8 cellular contexts compared by ENCODE assay signal in the genomic region with DNA sequence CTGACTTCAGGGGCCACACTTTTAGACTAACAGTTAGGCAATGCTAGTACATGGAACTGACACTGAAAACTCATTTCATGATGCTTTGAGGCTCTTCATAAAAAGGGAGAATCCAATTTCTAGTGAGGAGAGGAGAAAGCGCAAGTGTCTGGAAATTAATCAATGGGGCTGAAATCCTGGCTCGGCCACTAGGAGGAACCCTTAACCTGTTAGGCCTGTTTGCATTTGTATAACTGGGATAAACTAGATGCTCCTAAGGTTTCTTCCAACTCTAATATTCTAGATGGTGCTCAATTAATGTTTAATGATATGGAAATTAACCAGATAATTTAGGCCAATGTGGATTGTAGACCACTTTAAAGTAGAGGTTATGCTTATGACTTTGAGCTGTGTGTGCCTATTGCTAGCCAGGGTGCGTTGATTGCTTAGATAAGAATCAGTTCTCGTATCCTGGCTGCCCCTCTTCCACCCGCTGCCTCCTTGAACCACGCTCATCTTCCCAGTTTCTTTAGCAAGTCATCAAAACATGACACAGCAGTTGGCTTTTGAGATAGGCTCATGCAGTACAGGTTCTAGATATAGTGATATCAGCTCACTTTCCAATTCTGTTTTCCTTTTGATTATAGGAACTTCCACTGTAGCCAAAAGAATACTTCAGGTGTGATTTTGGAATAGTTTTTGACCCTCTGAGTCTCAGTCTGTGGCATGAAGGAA. TPM values are rescaled to one million over a fixed set of nuclear protein-coding genes. Genes with fewer than 3 reads are reported as not detected.
DNase-seq lines count a peak whose midpoint lies in the region; ATAC-seq and TF ChIP-seq lines count a peak whose summit lies in the region.

No MANE protein-coding gene starts in this region.

- TF ChIP-seq CTCF in endothelial cell (IDR thresholded peaks at IDR 0.05; ENCODE audit: unreplicated experiment), result peak; percentile 41
- TF ChIP-seq CTCF in testis (IDR thresholded peaks at IDR 0.05), result peak; percentile 37 to 58 (median 55)

- no peaks in the 10 kb centered on the region for H3K9me3 ChIP-seq in testis

- H3K4me3 Mint-ChIP-seq in activated naive CD4-positive, alpha-beta T cell treated with anti-CD3 and anti-CD28 coated beads for 36 hours, result no peak overlapping the region
- no peak overlapping the region for H3K4me3 Mint-ChIP-seq in endothelial cell (ENCODE audit: unreplicated experiment)

- peaks cover 26% of the 10 kb centered on the region for H3K4me1 Mint-ChIP-seq in activated naive CD4-positive, alpha-beta T cell treated with anti-CD3 and anti-CD28 coated beads for 36 hours (ENCODE audit: low read depth)
- no peaks in the 10 kb centered on the region for H3K4me1 Mint-ChIP-seq in endothelial cell (ENCODE audit: unreplicated experiment)

- H3K4me3 ChIP-seq in testis, result no peak overlapping the region

- intact Hi-C loops in activated naive CD4-positive, alpha-beta T cell treated with anti-CD3 and anti-CD28 coated beads for 36 hours (cut with micrococcal nuclease), result loop anchor here (1.0 kb wide), 2 partner anchors 802 to 1094 kb away; no protein-coding TSS in a partner anchor
- intact Hi-C loops in testis (cut with DNase I; ENCODE audit: low total_unique reads), result loop anchor here (10.0 kb wide), 1 partner anchor 1088 kb away; no protein-coding TSS in a partner anchor

- no peak for TF ChIP-seq POLR2A in testis (IDR thresholded peaks at IDR 0.05)

- H3K4me1 ChIP-seq in testis, result no peaks in the 10 kb centered on the region

- no peak overlapping the region for H3K27ac Mint-ChIP-seq in activated naive CD4-positive, alpha-beta T cell treated with anti-CD3 and anti-CD28 coated beads for 36 hours
- H3K27ac Mint-ChIP-seq in activated naive CD4-positive, alpha-beta T cell treated with anti-CD3 and anti-CD28 coated beads, Interleukin-2, amount 50 U/mL, for 72 hours, result no peak overlapping the region
- H3K27ac Mint-ChIP-seq in endothelial cell (ENCODE audit: unreplicated experiment), result no peak overlapping the region

- H3K27me3 Mint-ChIP-seq in activated naive CD4-positive, alpha-beta T cell treated with anti-CD3 and anti-CD28 coated beads for 36 hours (ENCODE audit: low read depth), result no peaks in the 10 kb centered on the region
- no peaks in the 10 kb centered on the region for H3K27me3 Mint-ChIP-seq in endothelial cell (ENCODE audit: unreplicated experiment)

- WGBS in testis, 2 donors, result 55 to 66% methylated on average over 6 of the region's 6 CpGs

- no peaks in the 10 kb centered on the region for H3K36me3 ChIP-seq in testis (ENCODE audit: low read depth, missing control alignments)

- no peak overlapping the region for H3K27ac ChIP-seq in testis

- no peaks in the 10 kb centered on the region for H3K9me3 Mint-ChIP-seq in activated naive CD4-positive, alpha-beta T cell treated with anti-CD3 and anti-CD28 coated beads for 36 hours
- H3K9me3 Mint-ChIP-seq in activated naive CD4-positive, alpha-beta T cell treated with anti-CD3 and anti-CD28 coated beads, Interleukin-2, amount 50 U/mL, for 72 hours, result no peaks in the 10 kb centered on the region
- no peaks in the 10 kb centered on the region for H3K9me3 Mint-ChIP-seq in endothelial cell (ENCODE audit: unreplicated experiment)

- peak; percentile 38 for DNase-seq in activated naive CD4-positive, alpha-beta T cell treated with anti-CD3 and anti-CD28 coated beads for 36 hours
- DNase-seq in activated naive CD4-positive, alpha-beta T cell treated with anti-CD3 and anti-CD28 coated beads, Interleukin-2, amount 50 U/mL, for 72 hours (ENCODE audit: low spot score in 2 of 2), result no peak
- DNase-seq in NCI-H526 treated with DMSO at 0.1 percent for 48 hours (lab: John Stamatoyannopoulos, UW), result peak; percentile 13
- DNase-seq in endothelial cell (ENCODE audit: low spot score), result peak; percentile 20
- DNase-seq in testis, result peak; percentile 50
- DNase-seq in activated effector memory CD4-positive, alpha-beta T cell treated with Interleukin-2 at 50 U/mL for 16 hours, result no peak

- no peaks in the 10 kb centered on the region for H3K36me3 Mint-ChIP-seq in activated naive CD4-positive, alpha-beta T cell treated with anti-CD3 and anti-CD28 coated beads for 36 hours (ENCODE audit: low read depth)
- H3K36me3 Mint-ChIP-seq in activated naive CD4-positive, alpha-beta T cell treated with anti-CD3 and anti-CD28 coated beads, Interleukin-2, amount 50 U/mL, for 72 hours, result no peaks in the 10 kb centered on the region
- H3K36me3 Mint-ChIP-seq in endothelial cell (ENCODE audit: low read depth, unreplicated experiment), result no peaks in the 10 kb centered on the region

- ATAC-seq in activated naive CD4-positive, alpha-beta T cell treated with anti-CD3 and anti-CD28 coated beads, Interleukin-2, amount 50 U/mL, for 72 hours, result no peak
- no peak for ATAC-seq in GM18873 (IDR thresholded peaks at IDR 0.05; ENCODE audit: low FRiP score, unreplicated experiment)
- no peak for ATAC-seq in activated CD4-positive, CD25-positive, alpha-beta regulatory T cell treated with anti-CD3 and anti-CD28 coated beads, Interleukin-2, amount 50 U/mL, for 24 hours

- no peaks in the 10 kb centered on the region for H3K27me3 ChIP-seq in testis

- CTCF ChIA-PET in activated naive CD4-positive, alpha-beta T cell treated with anti-CD3 and anti-CD28 coated beads for 36 hours (lab: Charles Lee), result interaction anchor here (1.6 kb wide), 1 partner anchor 801 kb away, joined by 5 read pairs; no protein-coding TSS in a partner anchor

RNA-seq across cellular contexts. Expression of gene CRBN, which starts 16.8 kb away (rescaled TPM):
- 10 to 100 TPM; 44.1 to 48.0 TPM for total RNA-seq in activated naive CD4-positive, alpha-beta T cell treated with anti-CD3 and anti-CD28 coated beads for 36 hours
- total RNA-seq in activated naive CD4-positive, alpha-beta T cell treated with anti-CD3 and anti-CD28 coated beads, Interleukin-2, amount 50 U/mL, for 72 hours, result 10 to 100 TPM; 43.3 to 51.2 TPM
- 47.8 TPM for total RNA-seq in endothelial cell (ENCODE audit: unreplicated experiment)
- 100 to 1,000 TPM; 147 to 180 TPM for total RNA-seq in testis
- 85.4 TPM for polyA plus RNA-seq in testis (ENCODE audit: insufficient read depth, low read depth, low replicate concordance)

Comparison
In these comparisons a context has a peak if more than half of its experiments do, and no peak if none do; other contexts are left out.
1. DNase-seq: peak in activated naive CD4-positive, alpha-beta T cell treated with anti-CD3 and anti-CD28 coated beads for 36 hours (single experiment), NCI-H526 treated with DMSO at 0.1 percent for 48 hours (single experiment), endothelial cell (single experiment) and testis (single experiment); none in activated naive CD4-positive, alpha-beta T cell treated with anti-CD3 and anti-CD28 coated beads, Interleukin-2, amount 50 U/mL, for 72 hours (0 of 2) and activated effector memory CD4-positive, alpha-beta T cell treated with Interleukin-2 at 50 U/mL for 16 hours (single experiment).